Comparison of ENCODE assay signal across 12 cellular contexts in genomic region chrX:125295337-125295736, GRCh38. TPM values are rescaled to one million over a fixed set of nuclear protein-coding genes. Genes with fewer than 3 reads are reported as not detected.
A peak's percentile ranks its signal among the peaks of the same experiment; 100 is the strongest.
DNase-seq lines count a peak whose midpoint lies in the region; ATAC-seq, FAIRE-seq and TF ChIP-seq lines count a peak whose summit lies in the region.
"Had no signal": no experiment of that assay in that cellular context is flagged by ENCODE, and none has a peak within 500 bp of the region (broad histone marks: within the 10 kb centered on the region; RNA-seq: fewer than 3 reads in every experiment).

No MANE protein-coding gene starts in this region.

- H3K27me3 ChIP-seq in Karpas-422 (ENCODE audit: low read length) (no peaks in the 10 kb centered on the region), mesenchymal stem cell (ENCODE audit: control insufficient read depth in 1 of 2, insufficient read depth in 1 of 2, low read length in 2 of 2) (no peaks in the 10 kb centered on the region), SJCRH30 (no peaks in the 10 kb centered on the region)

- H2BK12ac ChIP-seq in mesenchymal stem cell (ENCODE audit: low read length in 2 of 2) = no peak overlapping the region

- H3K9me3 Mint-ChIP-seq in activated CD4-positive, alpha-beta T cell treated with anti-CD3 and anti-CD28 coated beads, Interleukin-2, amount 10 ng/mL, durations not matched to agents 24 days and 14 days = no peaks in the 10 kb centered on the region

- H2AFZ ChIP-seq in Karpas-422 (ENCODE audit: low read length) (peak overlapping the region; percentile 34; the same call in 1 of the 2 replicates), mesenchymal stem cell (ENCODE audit: low read depth, low read length) (no peak overlapping the region)

- H3K4me3 ChIP-seq in Karpas-422 (ENCODE audit: low read length) (no peak overlapping the region), mesenchymal stem cell (ENCODE audit: insufficient read depth in 1 of 2, low read depth in 1 of 2, low read length in 2 of 2) (no peak overlapping the region), SJCRH30 (no peak overlapping the region)
- H3K4me3 ChIP-seq: mucosa of descending colon had no signal

- no peak overlapping the region for H2AK5ac ChIP-seq in mesenchymal stem cell (ENCODE audit: low read length, severe bottlenecking)

- H4K20me1 ChIP-seq in Karpas-422 (ENCODE audit: insufficient read depth, low read depth, low read length) = no peaks in the 10 kb centered on the region

- H3K36me3 Mint-ChIP-seq in activated CD4-positive, alpha-beta T cell treated with anti-CD3 and anti-CD28 coated beads, Interleukin-2, amount 10 ng/mL, durations not matched to agents 24 days and 14 days (ENCODE audit: low read depth) = no peaks in the 10 kb centered on the region

- H4K91ac ChIP-seq in mesenchymal stem cell (ENCODE audit: low read length) = no peak overlapping the region

- H2BK5ac ChIP-seq in mesenchymal stem cell (ENCODE audit: low read depth, low read length, poor library complexity, severe bottlenecking) = no peak overlapping the region

- no peak overlapping the region for H3K14ac ChIP-seq in mesenchymal stem cell (ENCODE audit: low read length in 2 of 2)

- H3K4me1 ChIP-seq in Karpas-422 (ENCODE audit: low read length) (peaks cover 16% of the 10 kb centered on the region), mesenchymal stem cell (ENCODE audit: control insufficient read depth, insufficient read depth, low read depth, low read length) (no peaks in the 10 kb centered on the region), SJCRH30 (no peaks in the 10 kb centered on the region)

- no peaks in the 10 kb centered on the region for H3K9me2 ChIP-seq in Karpas-422 (replicated peaks; ENCODE audit: insufficient read depth, low read length)

- H3K36me3 ChIP-seq in Karpas-422 (ENCODE audit: insufficient read depth, low read length) = no peaks in the 10 kb centered on the region
- no peaks in the 10 kb centered on the region for H3K36me3 ChIP-seq in mesenchymal stem cell (ENCODE audit: control insufficient read depth in 1 of 2, insufficient read depth in 2 of 2, low read depth in 1 of 2, low read length in 2 of 2)
- no peaks in the 10 kb centered on the region for H3K36me3 ChIP-seq in SJCRH30

- H3K9me3 ChIP-seq in Karpas-422 (ENCODE audit: low read length) (no peaks in the 10 kb centered on the region), mesenchymal stem cell (ENCODE audit: control insufficient read depth, low read length) (no peaks in the 10 kb centered on the region), SJCRH30 (replicated peaks) (no peaks in the 10 kb centered on the region)
- H3K9me3 ChIP-seq: mucosa of descending colon had no signal

- H3K27ac ChIP-seq in Karpas-422 (ENCODE audit: low read length) (no peak overlapping the region), mesenchymal stem cell (ENCODE audit: low read length, poor library complexity, severe bottlenecking) (no peak overlapping the region), SJCRH30 (no peak overlapping the region)

- no peaks in the 10 kb centered on the region for H3K79me1 ChIP-seq in mesenchymal stem cell (replicated peaks; ENCODE audit: low read length, poor library complexity, severe bottlenecking)

- no peak overlapping the region for H3K18ac ChIP-seq in mesenchymal stem cell (ENCODE audit: low read depth in 1 of 2, low read length in 2 of 2)

- no peak overlapping the region for H2BK120ac ChIP-seq in mesenchymal stem cell (ENCODE audit: low read depth, low read length)

- H3K9ac ChIP-seq in Karpas-422 (ENCODE audit: low read length) (no peak overlapping the region), mesenchymal stem cell (ENCODE audit: low read length) (no peak overlapping the region)

- H3K4me1 Mint-ChIP-seq in activated CD4-positive, alpha-beta T cell treated with anti-CD3 and anti-CD28 coated beads, Interleukin-2, amount 10 ng/mL, durations not matched to agents 24 days and 14 days = peaks cover 15% of the 10 kb centered on the region

- WGBS in mesenchymal stem cell = 60% methylated on average over 1 of the region's 2 CpGs

- no peaks in the 10 kb centered on the region for H3K27me3 Mint-ChIP-seq in activated CD4-positive, alpha-beta T cell treated with anti-CD3 and anti-CD28 coated beads, Interleukin-2, amount 10 ng/mL, durations not matched to agents 24 days and 14 days

- FAIRE-seq in D721Med (lab: Jason Lieb, UNC) = no peak
- FAIRE-seq: A204.1, endothelial cell of umbilical vein had no signal

- no peak overlapping the region for H3K4ac ChIP-seq in mesenchymal stem cell (ENCODE audit: low read depth in 1 of 2, low read length in 2 of 2)

- H3K4me3 Mint-ChIP-seq in activated CD4-positive, alpha-beta T cell treated with anti-CD3 and anti-CD28 coated beads, Interleukin-2, amount 10 ng/mL, durations not matched to agents 24 days and 14 days = peak overlapping the region; percentile 34

- H3K4me2 ChIP-seq in Karpas-422 (ENCODE audit: low read depth, low read length, poor library complexity, severe bottlenecking) (peak overlapping the region; percentile 37), mesenchymal stem cell (ENCODE audit: low read length, poor library complexity, severe bottlenecking) (no peak overlapping the region)

- H3K23ac ChIP-seq in mesenchymal stem cell (ENCODE audit: low read length in 2 of 2) = no peak overlapping the region

- ATAC-seq in HG02678 (IDR thresholded peaks at IDR 0.05; ENCODE audit: unreplicated experiment) = peak; percentile 75
- ATAC-seq: mucosa of descending colon had no signal

- intact Hi-C loops in activated CD4-positive, alpha-beta T cell treated with anti-CD3 and anti-CD28 coated beads, Interleukin-2, amount 10 ng/mL, durations not matched to agents 24 days and 14 days (cut with micrococcal nuclease) = loop anchor here (10.0 kb wide), 4 partner anchors 91 to 1081 kb away; no protein-coding TSS in a partner anchor

- H3K79me2 ChIP-seq in Karpas-422 (ENCODE audit: low read length) = no peaks in the 10 kb centered on the region

- DNase-seq in activated CD4-positive, alpha-beta T cell treated with anti-CD3 and anti-CD28 coated beads, Interleukin-2, amount 10 ng/mL, durations not matched to agents 24 days and 14 days = no peak
- no peak for DNase-seq in activated CD4-positive, alpha-beta T cell treated with anti-CD3 and anti-CD28 coated beads, Interleukin-2, amount 50 U/mL, for 4 hours
- peak; percentile 42 for DNase-seq in Karpas-422
- peak; percentile 56 for DNase-seq in mesenchymal stem cell
- DNase-seq in NCI-H2029 treated with DMSO at 0.1 percent for 48 hours (lab: John Stamatoyannopoulos, UW) = no peak
- DNase-seq in SJCRH30 = no peak
- no peak for DNase-seq in D721Med (ENCODE audit: insufficient read length, low spot score)
- DNase-seq: mucosa of descending colon, NCI-H526 had no signal

- no peak for TF ChIP-seq CTCF in D721Med (IDR thresholded peaks at IDR 0.05; ENCODE audit: insufficient read depth, missing control alignments)

- no peak overlapping the region for H2BK15ac ChIP-seq in mesenchymal stem cell (ENCODE audit: low read depth, poor library complexity, severe bottlenecking)

- no peak overlapping the region for H4K8ac ChIP-seq in mesenchymal stem cell (ENCODE audit: low read length)

- H3K27ac Mint-ChIP-seq in activated CD4-positive, alpha-beta T cell treated with anti-CD3 and anti-CD28 coated beads, Interleukin-2, amount 10 ng/mL, durations not matched to agents 24 days and 14 days = peak overlapping the region; percentile 80

RNA-seq across cellular contexts. Expression of gene TEX13C, which starts 24.3 kb away (rescaled TPM):
- not detected in 2 replicates for total RNA-seq in activated CD4-positive, alpha-beta T cell treated with anti-CD3 and anti-CD28 coated beads, Interleukin-2, amount 10 ng/mL, durations not matched to agents 24 days and 14 days
- total RNA-seq in Karpas-422 (2014; rRNA removed; shearing (Covaris generic); ENCODE audit: low replicate concordance) = not detected in 2 replicates
- not detected for polyA plus RNA-seq in mesenchymal stem cell (2013, experiment 1 of 2)
- not detected for polyA plus RNA-seq in mesenchymal stem cell (2013, experiment 2 of 2)
- 0.02 TPM in 1 of 2 replicates, not detected in the other for total RNA-seq in SJCRH30 (2014; rRNA removed; shearing (Covaris generic))
- total RNA-seq: endothelial cell of umbilical vein, mucosa of descending colon had no signal
- polyA plus RNA-seq: endothelial cell of umbilical vein had no signal

Comparison
In these comparisons a context has a peak if more than half of its experiments do, and no peak if none do; other contexts are left out.
1. DNase-seq: peak in Karpas-422 (single experiment) and mesenchymal stem cell (single experiment); none in activated CD4-positive, alpha-beta T cell treated with anti-CD3 and anti-CD28 coated beads, Interleukin-2, amount 10 ng/mL, durations not matched to agents 24 days and 14 days (single experiment), activated CD4-positive, alpha-beta T cell treated with anti-CD3 and anti-CD28 coated beads, Interleukin-2, amount 50 U/mL, for 4 hours (0 of 2), NCI-H2029 treated with DMSO at 0.1 percent for 48 hours (single experiment), SJCRH30 (0 of 2) and D721Med (single experiment).